In the genomic region with DNA sequence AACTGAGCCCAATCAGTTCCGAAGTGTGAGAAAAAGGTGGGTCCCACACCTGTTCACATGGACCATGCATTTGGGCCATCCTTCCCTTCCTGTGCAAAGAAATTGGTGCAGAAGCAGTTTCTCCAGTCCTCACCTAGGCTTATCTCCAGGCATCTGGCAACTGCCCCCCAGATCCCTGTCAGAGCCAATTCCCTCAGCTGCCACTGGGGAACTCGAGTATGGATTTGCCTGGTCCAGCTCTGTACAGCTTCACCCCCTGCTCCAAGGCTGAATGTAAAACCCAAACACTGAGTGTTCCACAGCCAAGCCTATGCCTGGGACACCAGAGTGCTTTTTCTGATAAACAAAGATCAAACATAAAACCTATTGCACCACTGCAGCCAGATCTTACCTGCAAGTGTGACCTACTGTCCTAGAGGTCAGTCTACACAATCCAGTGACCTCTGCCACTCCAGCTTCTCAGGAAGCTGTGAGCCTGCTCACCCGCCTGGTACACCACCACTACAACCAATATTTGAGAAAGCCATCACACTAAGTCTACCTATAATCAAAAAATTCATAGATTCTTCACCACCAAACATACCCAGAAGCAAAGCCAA, we compare ENCODE assay signal across 25 cellular contexts.
DNase-seq lines count a peak whose midpoint lies in the region; ATAC-seq, FAIRE-seq and TF ChIP-seq lines count a peak whose summit lies in the region.
"Had no signal": no experiment of that assay in that cellular context is flagged by ENCODE, and none has a peak within 500 bp of the region (broad histone marks: within the 10 kb centered on the region; RNA-seq: fewer than 3 reads in every experiment).

No MANE protein-coding gene starts in this region.

- no peaks in the 10 kb centered on the region for H3K27me3 Mint-ChIP-seq in stimulated activated memory B cell treated with anti-CD40 and anti-IgM and Interleukin-4, amounts not matched to agents 10 μg/mL and 1 μg/mL and 100 μg/mL, for 72 hours
- H3K27me3 Mint-ChIP-seq: CD4-positive, CD25-positive, alpha-beta regulatory T cell; CD8-positive, alpha-beta memory T cell; IgD-negative memory B cell had no signal

- RAD21 ChIA-PET in HCT116 (lab: Charles Lee; ENCODE audit: low non-redundant PET in 1 of 2, low total read pairs in 2 of 2, uncharacterized antibody in 2 of 2, unreplicated experiment in 2 of 2), result no interaction called here

- H3K36me3 ChIP-seq in HCT116 (ENCODE audit: control insufficient read depth in 1 of 2, insufficient read depth in 2 of 2, low read length in 2 of 2) (no peaks in the 10 kb centered on the region), HepG2 (replicated peaks in 1 of 2; ENCODE audit: control insufficient read depth in 1 of 2, insufficient read depth in 2 of 2, low read length in 2 of 2) (no peaks in the 10 kb centered on the region)
- H3K36me3 ChIP-seq: BE2C had no signal

- H3K9ac ChIP-seq in HCT116 (ENCODE audit: low read length), result no peak overlapping the region
- no peak overlapping the region for H3K9ac ChIP-seq in HepG2 (ENCODE audit: insufficient read depth, low read depth, low read length)

- no peak overlapping the region for H2AFZ ChIP-seq in HCT116 (ENCODE audit: low read depth, low read length, poor library complexity, severe bottlenecking)
- H2AFZ ChIP-seq in HepG2 (ENCODE audit: low read length), result no peak overlapping the region

- H3K27ac ChIP-seq in HCT116 (ENCODE audit: low read depth, low read length) (no peak overlapping the region), epithelial cell of prostate (peak overlapping the region; percentile 22), HepG2 (ENCODE audit: extremely low read length, insufficient read depth, low read length) (no peak overlapping the region)
- H3K27ac ChIP-seq: HL-60 had no signal

- TF ChIP-seq EP300 in HepG2 (IDR thresholded peaks at IDR 0.05; ENCODE audit: low read depth in 2 of 2, low read length in 2 of 2), result no peak
- TF ChIP-seq EP300 in HepG2 (CRISPR knock-in tag; IDR thresholded peaks at IDR 0.05; ENCODE audit: borderline replicate concordance), result no peak

- H3K4me2 ChIP-seq in HCT116 (ENCODE audit: low read length) (no peak overlapping the region), HepG2 (ENCODE audit: low read depth, low read length) (no peak overlapping the region)

- BruUV-seq in HCT116 (replicated peaks; lab: Mats Ljungman, UMichigan), result no TSS peak
- BruUV-seq in HepG2 (replicated peaks; lab: Mats Ljungman, UMichigan), result no TSS peak

- H3K27ac Mint-ChIP-seq in stimulated activated memory B cell treated with anti-CD40 and anti-IgM and Interleukin-4, amounts not matched to agents 10 μg/mL and 1 μg/mL and 100 μg/mL, for 72 hours, result no peak overlapping the region
- H3K27ac Mint-ChIP-seq: CD4-positive, CD25-positive, alpha-beta regulatory T cell; CD8-positive, alpha-beta memory T cell; IgD-negative memory B cell had no signal

- H3K4me1 Mint-ChIP-seq in stimulated activated memory B cell treated with anti-CD40 and anti-IgM and Interleukin-4, amounts not matched to agents 10 μg/mL and 1 μg/mL and 100 μg/mL, for 72 hours, result no peaks in the 10 kb centered on the region
- H3K4me1 Mint-ChIP-seq: CD4-positive, CD25-positive, alpha-beta regulatory T cell; CD8-positive, alpha-beta memory T cell; IgD-negative memory B cell had no signal

- in situ Hi-C loops in HepG2 (cut with HindIII; ENCODE audit: extremely low pct_ligation_motif_present, low pct_unique_long_range_greater_than_20kb), result no loop called here

- H3K36me3 Mint-ChIP-seq in stimulated activated memory B cell treated with anti-CD40 and anti-IgM and Interleukin-4, amounts not matched to agents 10 μg/mL and 1 μg/mL and 100 μg/mL, for 72 hours, result no peaks in the 10 kb centered on the region
- H3K36me3 Mint-ChIP-seq: CD4-positive, CD25-positive, alpha-beta regulatory T cell; CD8-positive, alpha-beta memory T cell had no signal

- DNase-seq in HCT116 (ENCODE audit: low read depth, low spot score) (no peak), epithelial cell of prostate (ENCODE audit: low read depth, low spot score) (no peak), HepG2 (ENCODE audit: low spot score) (no peak), NCI-H2081 (lab: John Stamatoyannopoulos, UW) (no peak), GOT3 (lab: John Stamatoyannopoulos, UW) (no peak)
- DNase-seq in activated CD8-positive, alpha-beta memory T cell treated with anti-CD3 and anti-CD28 coated beads, Interleukin-2, amount 50 U/mL, for 48 hours, result no peak
- DNase-seq: ACHN; BE2C; C1 segment of cervical spinal cord; CD4-positive, CD25-positive, alpha-beta regulatory T cell; CD8-positive, alpha-beta memory T cell; COR-L47; DMS 273 treated with DMSO at 0.1 percent for 48 hours; DMS53; DND-41; EL; KBM-7 had no signal

- H3K9me3 Mint-ChIP-seq in stimulated activated memory B cell treated with anti-CD40 and anti-IgM and Interleukin-4, amounts not matched to agents 10 μg/mL and 1 μg/mL and 100 μg/mL, for 72 hours, result peaks cover 22% of the 10 kb centered on the region

- intact Hi-C loops in HCT116 (cut with micrococcal nuclease) (no loop called here), HepG2 (cut with micrococcal nuclease; ENCODE audit: unreplicated experiment) (no loop called here)

- H3K9me3 ChIP-seq in HCT116 (ENCODE audit: control insufficient read depth in 1 of 2, insufficient read depth in 1 of 2, low read depth in 1 of 2, low read length in 2 of 2), result no peaks in the 10 kb centered on the region
- H3K9me3 ChIP-seq in HepG2 (ENCODE audit: low read length), result 0 out of 2 replicates have a peak, but pooled peaks cover 10% of the 10 kb centered on the region
- H3K9me3 ChIP-seq: BE2C had no signal

- TF ChIP-seq CTCF in HCT116 (IDR thresholded peaks at IDR 0.05 in 2 of 3, conservative IDR thresholded peaks at IDR 0.05 in 1 of 3; ENCODE audit: borderline replicate concordance in 1 of 3, insufficient read depth in 1 of 3, low read depth in 2 of 3, low read length in 2 of 3) (0 out of 6 replicates have a peak, but pooled peaks of 1 of the 3 experiments have one; percentile 16), HepG2 (CRISPR knock-in tag; IDR thresholded peaks at IDR 0.05) (no peak)

- H3K79me2 ChIP-seq in HCT116 (ENCODE audit: insufficient read depth, low read length) (no peaks in the 10 kb centered on the region), HepG2 (ENCODE audit: insufficient read depth, low read length) (no peaks in the 10 kb centered on the region)

- no peaks in the 10 kb centered on the region for H3K27me3 ChIP-seq in HCT116 (ENCODE audit: insufficient read depth, low read length)
- H3K27me3 ChIP-seq in HepG2 (ENCODE audit: control insufficient read depth in 1 of 2, insufficient read depth in 2 of 2, low read length in 2 of 2), result no peaks in the 10 kb centered on the region
- H3K27me3 ChIP-seq: BE2C had no signal

- 20% methylated on average over 3 of the region's 3 CpGs for WGBS in HepG2 (ENCODE audit: low lambda C conversion rate)

- CTCF ChIA-PET in HCT116 (lab: Charles Lee), result no interaction called here
- CTCF ChIA-PET in HepG2 (lab: Yijun Ruan, JAX; ENCODE audit: low intra/inter-chr PET ratio, low total read pairs), result no interaction called here

- TF ChIP-seq POLR2A in HCT116 (IDR thresholded peaks at IDR 0.05; ENCODE audit: borderline replicate concordance, extremely low read depth, insufficient read depth, insufficient read length), result no peak
- TF ChIP-seq POLR2A in HepG2 (IDR thresholded peaks at IDR 0.05; ENCODE audit: insufficient read depth in 1 of 2, low read depth in 2 of 2, low read length in 2 of 2), result no peak

- no peak overlapping the region for H3K4me3 Mint-ChIP-seq in stimulated activated memory B cell treated with anti-CD40 and anti-IgM and Interleukin-4, amounts not matched to agents 10 μg/mL and 1 μg/mL and 100 μg/mL, for 72 hours
- H3K4me3 Mint-ChIP-seq: CD4-positive, CD25-positive, alpha-beta regulatory T cell; CD8-positive, alpha-beta memory T cell; IgD-negative memory B cell had no signal

- no peaks in the 10 kb centered on the region for H3K4me1 ChIP-seq in HCT116 (ENCODE audit: control insufficient read depth in 1 of 2, insufficient read depth in 2 of 2, low read length in 2 of 2)
- no peaks in the 10 kb centered on the region for H3K4me1 ChIP-seq in HepG2 (ENCODE audit: insufficient read depth, low read length)
- H3K4me1 ChIP-seq: BE2C had no signal

- no peak overlapping the region for H3K4me3 ChIP-seq in HCT116 (replicated peaks in 1 of 2; ENCODE audit: low read depth in 1 of 2, low read length in 2 of 2)
- H3K4me3 ChIP-seq in HepG2 (replicated peaks in 1 of 3; ENCODE audit: insufficient read depth in 1 of 3, low read depth in 2 of 3, low read length in 3 of 3), result no peak overlapping the region

- TF ChIP-seq RAD21 in HCT116 (IDR thresholded peaks at IDR 0.05; ENCODE audit: low read depth), result no peak
- no peak for TF ChIP-seq RAD21 in HepG2 (CRISPR knock-in tag; IDR thresholded peaks at IDR 0.05)

- POLR2A ChIA-PET in HCT116 (lab: Charles Lee) (no interaction called here), HepG2 (lab: Yijun Ruan, JAX) (no interaction called here)

- no peak for FAIRE-seq in HepG2 (lab: Jason Lieb, UNC)
- FAIRE-seq: A204.1, GM12891, GM19239, H54 had no signal

- ATAC-seq in HCT116 (peak; percentile 63; the same call in 1 of the 2 replicates), HepG2 (peak; percentile 28; the same call in 1 of the 3 replicates), HG03521 (IDR thresholded peaks at IDR 0.05; ENCODE audit: unreplicated experiment) (no peak)
- ATAC-seq in stimulated activated memory B cell treated with anti-CD40 and anti-IgM and Interleukin-4, amounts not matched to agents 10 μg/mL and 1 μg/mL and 100 μg/mL, for 72 hours, result peak; percentile 41

- H4K20me1 ChIP-seq in HCT116 (ENCODE audit: insufficient read depth), result no peaks in the 10 kb centered on the region
- no peaks in the 10 kb centered on the region for H4K20me1 ChIP-seq in HepG2 (ENCODE audit: insufficient read depth, low read length)

- no peaks in the 10 kb centered on the region for H3K9me2 ChIP-seq in HCT116 (ENCODE audit: insufficient read depth)

TF ChIP-seq in HCT116, 20 proteins besides CTCF, POLR2A, EP300 and RAD21 (continues in another document):
- TF ChIP-seq, protein P1, sequence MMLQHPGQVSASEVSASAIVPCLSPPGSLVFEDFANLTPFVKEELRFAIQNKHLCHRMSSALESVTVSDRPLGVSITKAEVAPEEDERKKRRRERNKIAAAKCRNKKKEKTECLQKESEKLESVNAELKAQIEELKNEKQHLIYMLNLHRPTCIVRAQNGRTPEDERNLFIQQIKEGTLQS (IDR thresholded peaks at IDR 0.05), result no peak
- no peak for TF ChIP-seq ZNF274 (IDR thresholded peaks at IDR 0.05; ENCODE audit: low read depth, low read length)
- no peak for TF ChIP-seq EZH2 (IDR thresholded peaks at IDR 0.05)
- no peak for TF ChIP-seq CEBPB (IDR thresholded peaks at IDR 0.05; ENCODE audit: low read depth)
- TF ChIP-seq FOSL1 (IDR thresholded peaks at IDR 0.05; ENCODE audit: low read depth), result no peak

TF ChIP-seq in HepG2, 621 proteins besides CTCF, POLR2A, EP300 and RAD21 (continues in another document):
- TF ChIP-seq MAZ (IDR thresholded peaks at IDR 0.05; ENCODE audit: borderline replicate concordance, low read depth, low read length) (no peak), MAZ (CRISPR knock-in tag; IDR thresholded peaks at IDR 0.05; ENCODE audit: low read depth) (no peak), JDP2 (CRISPR knock-in tag; IDR thresholded peaks at IDR 0.05; ENCODE audit: borderline replicate concordance) (no peak), SALL1 (CRISPR knock-in tag; IDR thresholded peaks at IDR 0.05) (no peak), MEIS2 (CRISPR knock-in tag; IDR thresholded peaks at IDR 0.05) (no peak)
